28 cellular contexts compared by ENCODE assay signal in genomic region chr14:65041434-65041915, GRCh38.
"Had no signal": no experiment of that assay in that cellular context is flagged by ENCODE, and none has a peak within 500 bp of the region (broad histone marks: within the 10 kb centered on the region; RNA-seq: fewer than 3 reads in every experiment).

No MANE protein-coding gene starts in this region.

- ATAC-seq: activated CD8-positive, alpha-beta T cell treated with anti-CD3 and anti-CD28 coated beads for 36 hours; activated naive CD4-positive, alpha-beta T cell treated with anti-CD3 and anti-CD28 coated beads, Interleukin-2, amount 50 U/mL, for 72 hours; activated T-cell treated with anti-CD3 and anti-CD28 coated beads, Interleukin-2, amount 50 U/mL, for 4 hours; body of pancreas; Panc1 had no signal

- H3K9ac ChIP-seq: KMS-11, SK-N-SH had no signal

- H3K27me3 Mint-ChIP-seq: activated CD4-positive, alpha-beta T cell treated with anti-CD3 and anti-CD28 coated beads, Interleukin-2, amount 10 ng/mL, durations not matched to agents 24 days and 14 days; activated CD8-positive, alpha-beta T cell treated with anti-CD3 and anti-CD28 coated beads for 36 hours had no signal

- H3K27me3 ChIP-seq: adrenal gland, body of pancreas, SJSA1 had no signal

- H3K27ac ChIP-seq: adrenal gland, body of pancreas, KMS-11, SJSA1 had no signal

- FAIRE-seq: astrocyte, bronchial epithelial cell, TTC549 had no signal

- H3K4me3 ChIP-seq: adrenal gland, body of pancreas, SJSA1 had no signal

- H3K27ac Mint-ChIP-seq: activated CD4-positive, alpha-beta T cell treated with anti-CD3 and anti-CD28 coated beads, Interleukin-2, amount 10 ng/mL, durations not matched to agents 24 days and 14 days; activated CD8-positive, alpha-beta T cell treated with anti-CD3 and anti-CD28 coated beads for 36 hours; activated naive CD4-positive, alpha-beta T cell treated with anti-CD3 and anti-CD28 coated beads for 36 hours; activated naive CD4-positive, alpha-beta T cell treated with anti-CD3 and anti-CD28 coated beads, Interleukin-2, amount 50 U/mL, for 72 hours; activated T-helper 1 cell treated with anti-CD3 and anti-CD28 coated beads, Interleukin-12 subunit alpha, Interleukin-12 subunit beta, Interleukin-2, Interleukin-4 antibody, amounts not matched to agents 30 ng/mL and 10 ng/mL and 1 ng/mL, durations not matched to agents 14 hours and 24 hours and 36 hours; T-helper 1 cell treated with Interleukin-12 subunit alpha and Interleukin-12 subunit beta and Interleukin-4 antibody, amounts not matched to agents 30 μg/mL and 1 μg/mL, for 36 hours; T-helper 2 cell treated with Interferon-gamma antibody and Interleukin-4, amounts not matched to agents 5 μg/mL and 100 μg/mL, for 36 hours had no signal

- H3K9me3 ChIP-seq: adrenal gland, body of pancreas, SJSA1, SK-N-SH had no signal

- H3K4me2 ChIP-seq: KMS-11, SK-N-SH had no signal

- H3K4me1 ChIP-seq: adrenal gland, body of pancreas, SJSA1 had no signal

- DNase-seq: activated CD4-positive, alpha-beta T cell treated with anti-CD3 and anti-CD28 coated beads, Interleukin-2, amount 10 ng/mL, durations not matched to agents 24 days and 14 days; activated CD4-positive, alpha-beta T cell treated with anti-CD3 and anti-CD28 coated beads, Interleukin-2, amount 50 U/mL, for 4 hours; activated CD8-positive, alpha-beta T cell treated with anti-CD3 and anti-CD28 coated beads for 36 hours; activated gamma-delta T cell treated with Interleukin-2 at 50 U/mL for 16 hours; activated naive CD4-positive, alpha-beta T cell treated with anti-CD3 and anti-CD28 coated beads for 36 hours; activated T-cell treated with anti-CD3 and anti-CD28 coated beads for 4 hours; activated T-cell treated with anti-CD3 and anti-CD28 coated beads, Interleukin-2, amount 50 U/mL, for 4 hours; adrenal gland; body of pancreas; MM.1S; NCI-H1092; NCI-H1436 treated with DMSO at 0.1 percent for 48 hours; NCI-H187 treated with DMSO at 0.1 percent for 48 hours; NCI-H2081; NCI-H345; NCI-H524 treated with DMSO at 0.1 percent for 48 hours; SHP77; SK-N-SH had no signal

- H3K4me3 Mint-ChIP-seq: activated CD4-positive, alpha-beta T cell treated with anti-CD3 and anti-CD28 coated beads, Interleukin-2, amount 10 ng/mL, durations not matched to agents 24 days and 14 days; activated CD8-positive, alpha-beta T cell treated with anti-CD3 and anti-CD28 coated beads for 36 hours; activated naive CD4-positive, alpha-beta T cell treated with anti-CD3 and anti-CD28 coated beads for 36 hours; activated T-cell treated with anti-CD3 and anti-CD28 coated beads, Interleukin-2, amount 50 U/mL, for 4 hours; activated T-helper 1 cell treated with anti-CD3 and anti-CD28 coated beads, Interleukin-12 subunit alpha, Interleukin-12 subunit beta, Interleukin-2, Interleukin-4 antibody, amounts not matched to agents 30 ng/mL and 10 ng/mL and 1 ng/mL, durations not matched to agents 14 hours and 24 hours and 36 hours; T-helper 1 cell treated with Interleukin-12 subunit alpha and Interleukin-12 subunit beta and Interleukin-4 antibody, amounts not matched to agents 30 μg/mL and 1 μg/mL, for 36 hours; T-helper 2 cell treated with Interferon-gamma antibody and Interleukin-4, amounts not matched to agents 5 μg/mL and 100 μg/mL, for 36 hours had no signal

- H3K9me3 Mint-ChIP-seq: activated CD4-positive, alpha-beta T cell treated with anti-CD3 and anti-CD28 coated beads, Interleukin-2, amount 10 ng/mL, durations not matched to agents 24 days and 14 days; activated CD8-positive, alpha-beta T cell treated with anti-CD3 and anti-CD28 coated beads for 36 hours; activated naive CD4-positive, alpha-beta T cell treated with anti-CD3 and anti-CD28 coated beads for 36 hours; activated naive CD4-positive, alpha-beta T cell treated with anti-CD3 and anti-CD28 coated beads, Interleukin-2, amount 50 U/mL, for 72 hours; activated T-cell treated with anti-CD3 and anti-CD28 coated beads, Interleukin-2, amount 50 U/mL, for 4 hours; activated T-helper 1 cell treated with anti-CD3 and anti-CD28 coated beads, Interleukin-12 subunit alpha, Interleukin-12 subunit beta, Interleukin-2, Interleukin-4 antibody, amounts not matched to agents 30 ng/mL and 10 ng/mL and 1 ng/mL, durations not matched to agents 14 hours and 24 hours and 36 hours; T-helper 1 cell treated with Interleukin-12 subunit alpha and Interleukin-12 subunit beta and Interleukin-4 antibody, amounts not matched to agents 30 μg/mL and 1 μg/mL, for 36 hours; T-helper 2 cell treated with Interferon-gamma antibody and Interleukin-4, amounts not matched to agents 5 μg/mL and 100 μg/mL, for 36 hours had no signal
